ENCODE assay signal across 23 cellular contexts in genomic region chr14:64577211-64577610, GRCh38. TPM values are rescaled to one million over a fixed set of nuclear protein-coding genes. Genes with fewer than 3 reads are reported as not detected.
"Had no signal": no experiment of that assay in that cellular context is flagged by ENCODE, and none has a peak within 500 bp of the region (broad histone marks: within the 10 kb centered on the region; RNA-seq: fewer than 3 reads in every experiment).

No MANE protein-coding gene starts in this region.

- ATAC-seq: K562 had no signal

- H3K27me3 ChIP-seq: SJSA1 had no signal

- H3K36me3 Mint-ChIP-seq: IgD-negative memory B cell had no signal

- H3K36me3 ChIP-seq: SJSA1 had no signal

- H3K4me2 ChIP-seq: KMS-11 had no signal

- H3K9me3 Mint-ChIP-seq: IgD-negative memory B cell had no signal

- H3K27ac ChIP-seq: KMS-11, SJSA1, SK-N-MC had no signal

- H3K9me3 ChIP-seq: SJSA1 had no signal

- DNase-seq: Kasumi-1, MM.1S, NCI-H1092 treated with DMSO at 0.1 percent for 48 hours, NCI-H1417, NCI-H1436 treated with DMSO at 0.1 percent for 48 hours, NCI-H1694, NCI-H187 treated with DMSO at 0.1 percent for 48 hours, NCI-H2029 treated with DMSO at 0.1 percent for 48 hours, NCI-H2227 treated with DMSO at 0.1 percent for 48 hours, NCI-H446, NCI-H510A, NCI-H524 treated with DMSO at 0.1 percent for 48 hours, NCI-H69, NCI-H774, Right ventricle myocardium superior, RPMI8226, SIG-M5 had no signal

- H3K4me3 Mint-ChIP-seq: IgD-negative memory B cell had no signal

- H3K27ac Mint-ChIP-seq: IgD-negative memory B cell had no signal

- H3K9ac ChIP-seq: KMS-11 had no signal

- H3K27me3 Mint-ChIP-seq: IgD-negative memory B cell had no signal

- H3K4me1 Mint-ChIP-seq: IgD-negative memory B cell had no signal

- FAIRE-seq: K562, RCC 7860 had no signal

- H3K4me3 ChIP-seq: K562, SJSA1, SK-N-MC had no signal

- H3K4me1 ChIP-seq: SJSA1 had no signal

RNA-seq across cellular contexts. Expression of gene PPP1R36, which starts 27.4 kb away (rescaled TPM):
- polyA plus RNA-seq: IgD-negative memory B cell, K562 had no signal

RNA-seq across cellular contexts. Expression of gene HSPA2, which starts 36.7 kb away (rescaled TPM):
- total RNA-seq: K562 had no signal
- polyA plus RNA-seq: K562 had no signal
